ENCODE assay signal across 1 cellular context in the genomic region with DNA sequence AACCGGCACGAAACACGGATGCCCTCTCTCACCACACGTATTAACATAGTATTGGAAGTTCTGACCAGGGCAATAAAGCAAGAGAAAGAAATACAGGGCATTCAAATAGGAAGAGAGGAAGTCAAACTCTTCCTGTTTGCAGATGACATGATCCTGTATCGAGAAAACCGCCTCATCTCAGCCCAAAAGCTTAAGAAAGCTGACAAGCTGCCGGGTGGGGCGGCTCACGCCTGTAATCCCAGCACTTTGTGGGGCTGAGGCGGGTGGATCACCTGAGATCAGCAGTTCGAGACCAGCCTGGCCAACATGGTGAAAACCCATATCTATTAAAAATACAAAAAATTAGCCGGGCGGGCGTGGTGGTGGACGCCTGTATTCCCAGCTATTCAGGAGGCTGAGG.
TF ChIP-seq lines count a peak whose summit lies in the region.

No MANE protein-coding gene starts in this region.

TF ChIP-seq in WTC11, 78 proteins besides CTCF, POLR2A, EP300 and RAD21 (continued from another document):
- TF ChIP-seq, protein P1, sequence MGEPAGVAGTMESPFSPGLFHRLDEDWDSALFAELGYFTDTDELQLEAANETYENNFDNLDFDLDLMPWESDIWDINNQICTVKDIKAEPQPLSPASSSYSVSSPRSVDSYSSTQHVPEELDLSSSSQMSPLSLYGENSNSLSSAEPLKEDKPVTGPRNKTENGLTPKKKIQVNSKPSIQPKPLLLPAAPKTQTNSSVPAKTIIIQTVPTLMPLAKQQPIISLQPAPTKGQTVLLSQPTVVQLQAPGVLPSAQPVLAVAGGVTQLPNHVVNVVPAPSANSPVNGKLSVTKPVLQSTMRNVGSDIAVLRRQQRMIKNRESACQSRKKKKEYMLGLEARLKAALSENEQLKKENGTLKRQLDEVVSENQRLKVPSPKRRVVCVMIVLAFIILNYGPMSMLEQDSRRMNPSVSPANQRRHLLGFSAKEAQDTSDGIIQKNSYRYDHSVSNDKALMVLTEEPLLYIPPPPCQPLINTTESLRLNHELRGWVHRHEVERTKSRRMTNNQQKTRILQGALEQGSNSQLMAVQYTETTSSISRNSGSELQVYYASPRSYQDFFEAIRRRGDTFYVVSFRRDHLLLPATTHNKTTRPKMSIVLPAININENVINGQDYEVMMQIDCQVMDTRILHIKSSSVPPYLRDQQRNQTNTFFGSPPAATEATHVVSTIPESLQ (CRISPR knock-in tag; IDR thresholded peaks at IDR 0.05) = no peak
- TF ChIP-seq, protein P2, sequence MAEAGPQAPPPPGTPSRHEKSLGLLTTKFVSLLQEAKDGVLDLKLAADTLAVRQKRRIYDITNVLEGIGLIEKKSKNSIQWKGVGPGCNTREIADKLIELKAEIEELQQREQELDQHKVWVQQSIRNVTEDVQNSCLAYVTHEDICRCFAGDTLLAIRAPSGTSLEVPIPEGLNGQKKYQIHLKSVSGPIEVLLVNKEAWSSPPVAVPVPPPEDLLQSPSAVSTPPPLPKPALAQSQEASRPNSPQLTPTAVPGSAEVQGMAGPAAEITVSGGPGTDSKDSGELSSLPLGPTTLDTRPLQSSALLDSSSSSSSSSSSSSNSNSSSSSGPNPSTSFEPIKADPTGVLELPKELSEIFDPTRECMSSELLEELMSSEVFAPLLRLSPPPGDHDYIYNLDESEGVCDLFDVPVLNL (CRISPR knock-in tag; IDR thresholded peaks at IDR 0.05; ENCODE audit: borderline replicate concordance, low read depth) = no peak
- TF ChIP-seq ATF1 (CRISPR knock-in tag; IDR thresholded peaks at IDR 0.05) = no peak
- TF ChIP-seq, protein P3, sequence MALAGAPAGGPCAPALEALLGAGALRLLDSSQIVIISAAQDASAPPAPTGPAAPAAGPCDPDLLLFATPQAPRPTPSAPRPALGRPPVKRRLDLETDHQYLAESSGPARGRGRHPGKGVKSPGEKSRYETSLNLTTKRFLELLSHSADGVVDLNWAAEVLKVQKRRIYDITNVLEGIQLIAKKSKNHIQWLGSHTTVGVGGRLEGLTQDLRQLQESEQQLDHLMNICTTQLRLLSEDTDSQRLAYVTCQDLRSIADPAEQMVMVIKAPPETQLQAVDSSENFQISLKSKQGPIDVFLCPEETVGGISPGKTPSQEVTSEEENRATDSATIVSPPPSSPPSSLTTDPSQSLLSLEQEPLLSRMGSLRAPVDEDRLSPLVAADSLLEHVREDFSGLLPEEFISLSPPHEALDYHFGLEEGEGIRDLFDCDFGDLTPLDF (CRISPR knock-in tag; IDR thresholded peaks at IDR 0.05) = no peak
